26 cellular contexts compared by ENCODE assay signal in genomic region chr6:12165722-12166121, GRCh38.
"Had no signal": no experiment of that assay in that cellular context is flagged by ENCODE, and none has a peak within 500 bp of the region (broad histone marks: within the 10 kb centered on the region; RNA-seq: fewer than 3 reads in every experiment).

No MANE protein-coding gene starts in this region.

- H3K27me3 ChIP-seq: neural progenitor cell, ovary, right lobe of liver, sigmoid colon, stomach, thyroid gland, tibial nerve, upper lobe of left lung, vagina had no signal

- H3K4me1 ChIP-seq: neural progenitor cell, parathyroid adenoma, psoas muscle, right lobe of liver, stomach, thyroid gland, upper lobe of left lung, vagina had no signal

- H3K4me3 ChIP-seq: neural progenitor cell, ovary, psoas muscle, right lobe of liver, sigmoid colon, stomach, thoracic aorta, thyroid gland, tibial nerve, upper lobe of left lung, vagina had no signal

- H3K9ac ChIP-seq: neural progenitor cell, parathyroid adenoma had no signal

- H3K79me2 ChIP-seq: parathyroid adenoma had no signal

- H3K4me2 ChIP-seq: neural progenitor cell had no signal

- H3K27ac ChIP-seq: ovary, parathyroid adenoma, psoas muscle, right lobe of liver, sigmoid colon, stomach, thoracic aorta, thyroid gland, tibial nerve, upper lobe of left lung, vagina had no signal

- ATAC-seq: natural killer cell; psoas muscle; right cardiac atrium; right lobe of liver; stimulated activated effector memory CD8-positive, alpha-beta T cell treated with anti-CD3 and anti-CD28 coated beads, Interleukin-12 subunit alpha, Interleukin-12 subunit beta, amount 100 ng/mL, for 72 hours; stimulated activated naive B cell treated with anti-CD40 and anti-IgM and Interleukin-4, amounts not matched to agents 10 μg/mL and 1 μg/mL and 100 μg/mL, for 72 hours had no signal

- H3K36me3 ChIP-seq: ovary had no signal

- H2AFZ ChIP-seq: neural progenitor cell, parathyroid adenoma had no signal

- DNase-seq: natural killer cell; occipital lobe; ovary; posterior cingulate gyrus; psoas muscle; right cardiac atrium; right lobe of liver; sigmoid colon; small intestine; stimulated activated CD4-positive, alpha-beta T cell treated with anti-CD3 and anti-CD28 coated beads, Interleukin-15, amount 100 ng/mL, for 24 hours; stimulated activated CD4-positive, alpha-beta T cell treated with anti-CD3 and anti-CD28 coated beads, Interleukin-2, amount 100 ng/mL, for 24 hours; stimulated activated CD4-positive, alpha-beta T cell treated with anti-CD3 and anti-CD28 coated beads, Interleukin-2, amount 100 ng/mL, for 48 hours; stimulated activated CD4-positive, alpha-beta T cell treated with anti-CD3 and anti-CD28 coated beads, Interleukin-4, amount 100 ng/mL, for 24 hours; stimulated activated naive B cell treated with anti-CD40 and anti-IgM and Interleukin-4, amounts not matched to agents 10 μg/mL and 1 μg/mL and 100 μg/mL, for 72 hours; stimulated activated naive CD4-positive, alpha-beta T cell treated with Interleukin-2 at 50 U/mL for 16 hours; stomach; thyroid gland; trophoblast cell; upper lobe of left lung had no signal

- FAIRE-seq: small intestine, urothelium cell line had no signal

- H3K9me3 ChIP-seq: ovary, psoas muscle, right lobe of liver, sigmoid colon, stomach, thoracic aorta, thyroid gland, tibial nerve, upper lobe of left lung, vagina had no signal
